In genomic region chr1:25430666-25431494, GRCh38 we compare ENCODE assay signal across 8 cellular contexts.
A peak's percentile ranks its signal among the peaks of the same experiment; 100 is the strongest.
DNase-seq lines count a peak whose midpoint lies in the region; ATAC-seq lines count a peak whose summit lies in the region.

MACO1 (plus strand) TSS chr1:25430897; CDS start chr1:25431099, 202 bp downstream.

- H3K9me3 ChIP-seq in BLaER1 treated with 17β-estradiol and CSF1 and Interleukin-3, amounts not matched to agents 10 nM and 100 nM (replicated peaks in 1 of 11), result no peaks in the 10 kb centered on the region

- H3K27me3 Mint-ChIP-seq in dendritic cell treated with granulocyte-macrophage colony-stimulating factor and Interleukin-4, amounts not matched to agents 40 ng/mL and 50 ng/mL, for 4 days, result peaks cover 4% of the 10 kb centered on the region

- ATAC-seq in GM19397 (IDR thresholded peaks at IDR 0.05; ENCODE audit: unreplicated experiment), result peak; percentile 81
- ATAC-seq in HG03565 (IDR thresholded peaks at IDR 0.05; ENCODE audit: unreplicated experiment), result peak; percentile 71

- intact Hi-C loops in dendritic cell treated with granulocyte-macrophage colony-stimulating factor and Interleukin-4, amounts not matched to agents 40 ng/mL and 50 ng/mL, for 4 days (cut with micrococcal nuclease), result loop anchor here (5.0 kb wide), 1 partner anchor 431 kb away; no protein-coding TSS in a partner anchor

- H3K36me3 Mint-ChIP-seq in dendritic cell treated with granulocyte-macrophage colony-stimulating factor and Interleukin-4, amounts not matched to agents 40 ng/mL and 50 ng/mL, for 4 days (ENCODE audit: low read depth), result no peaks in the 10 kb centered on the region

- H3K27ac Mint-ChIP-seq in dendritic cell treated with granulocyte-macrophage colony-stimulating factor and Interleukin-4, amounts not matched to agents 40 ng/mL and 50 ng/mL, for 4 days, result peak within 1 kb of the TSS; percentile 94

- H3K27ac ChIP-seq in BLaER1 treated with 17β-estradiol and CSF1 and Interleukin-3, amounts not matched to agents 10 nM and 100 nM, result peak within 1 kb of the TSS; percentile 85 to 94 (median 92)

- H3K4me2 ChIP-seq in BLaER1 treated with 17β-estradiol and CSF1 and Interleukin-3, amounts not matched to agents 10 nM and 100 nM, result peak within 1 kb of the TSS; percentile 86 to 96 (median 92)

- H3K4me3 ChIP-seq in BLaER1 treated with 17β-estradiol and CSF1 and Interleukin-3, amounts not matched to agents 10 nM and 100 nM, result peak within 1 kb of the TSS; percentile 96 to 100 (median 98)

- 0 out of 22 replicates have a peak, but pooled peaks cover 0 to 7% (median 0%) of the 10 kb centered on the region in 11 experiments for H3K36me3 ChIP-seq in BLaER1 treated with 17β-estradiol and CSF1 and Interleukin-3, amounts not matched to agents 10 nM and 100 nM

- H3K9ac ChIP-seq in BLaER1 treated with 17β-estradiol and CSF1 and Interleukin-3, amounts not matched to agents 10 nM and 100 nM, result peak within 1 kb of the TSS; percentile 92 to 97 (median 95)

- peak; percentile 80 for DNase-seq in NCI-H774 (lab: John Stamatoyannopoulos, UW)
- DNase-seq in activated CD4-positive, alpha-beta T cell treated with anti-CD3 and anti-CD28 coated beads, Interleukin-2, amount 50 U/mL, for 4 hours, result peak; percentile 95 to 96
- DNase-seq in left kidney (ENCODE audit: low read depth, low spot score), result peak; percentile 98
- peak; percentile 96 for DNase-seq in stimulated activated CD4-positive, alpha-beta T cell treated with anti-CD3 and anti-CD28 coated beads, Interleukin-1b, Interleukin-23, amount 100 ng/mL, for 48 hours

- peaks cover 36 to 52% (median 47%) of the 10 kb centered on the region in 10 experiments for H3K4me1 ChIP-seq in BLaER1 treated with 17β-estradiol and CSF1 and Interleukin-3, amounts not matched to agents 10 nM and 100 nM

- no peaks in the 10 kb centered on the region for H3K27me3 ChIP-seq in BLaER1 treated with 17β-estradiol and CSF1 and Interleukin-3, amounts not matched to agents 10 nM and 100 nM

- H3K4me3 Mint-ChIP-seq in dendritic cell treated with granulocyte-macrophage colony-stimulating factor and Interleukin-4, amounts not matched to agents 40 ng/mL and 50 ng/mL, for 4 days, result peak within 1 kb of the TSS; percentile 87

- H3K9me3 Mint-ChIP-seq in dendritic cell treated with granulocyte-macrophage colony-stimulating factor and Interleukin-4, amounts not matched to agents 40 ng/mL and 50 ng/mL, for 4 days, result no peaks in the 10 kb centered on the region

- H4K20me1 ChIP-seq in BLaER1 treated with 17β-estradiol and CSF1 and Interleukin-3, amounts not matched to agents 10 nM and 100 nM, result peaks cover 26 to 47% (median 43%) of the 10 kb centered on the region in 11 experiments; a peak in 21 of 22 replicates

- H3K4me1 Mint-ChIP-seq in dendritic cell treated with granulocyte-macrophage colony-stimulating factor and Interleukin-4, amounts not matched to agents 40 ng/mL and 50 ng/mL, for 4 days (ENCODE audit: low read depth), result peaks cover 25% of the 10 kb centered on the region

Comparison
In these comparisons a context has a peak if more than half of its experiments do, and no peak if none do; other contexts are left out.
1. Peak in every context shown above with its lines: DNase-seq, ATAC-seq, H3K4me3 ChIP-seq and H3K27ac ChIP-seq.